ENCODE assay signal across 8 cellular contexts in the genomic region with DNA sequence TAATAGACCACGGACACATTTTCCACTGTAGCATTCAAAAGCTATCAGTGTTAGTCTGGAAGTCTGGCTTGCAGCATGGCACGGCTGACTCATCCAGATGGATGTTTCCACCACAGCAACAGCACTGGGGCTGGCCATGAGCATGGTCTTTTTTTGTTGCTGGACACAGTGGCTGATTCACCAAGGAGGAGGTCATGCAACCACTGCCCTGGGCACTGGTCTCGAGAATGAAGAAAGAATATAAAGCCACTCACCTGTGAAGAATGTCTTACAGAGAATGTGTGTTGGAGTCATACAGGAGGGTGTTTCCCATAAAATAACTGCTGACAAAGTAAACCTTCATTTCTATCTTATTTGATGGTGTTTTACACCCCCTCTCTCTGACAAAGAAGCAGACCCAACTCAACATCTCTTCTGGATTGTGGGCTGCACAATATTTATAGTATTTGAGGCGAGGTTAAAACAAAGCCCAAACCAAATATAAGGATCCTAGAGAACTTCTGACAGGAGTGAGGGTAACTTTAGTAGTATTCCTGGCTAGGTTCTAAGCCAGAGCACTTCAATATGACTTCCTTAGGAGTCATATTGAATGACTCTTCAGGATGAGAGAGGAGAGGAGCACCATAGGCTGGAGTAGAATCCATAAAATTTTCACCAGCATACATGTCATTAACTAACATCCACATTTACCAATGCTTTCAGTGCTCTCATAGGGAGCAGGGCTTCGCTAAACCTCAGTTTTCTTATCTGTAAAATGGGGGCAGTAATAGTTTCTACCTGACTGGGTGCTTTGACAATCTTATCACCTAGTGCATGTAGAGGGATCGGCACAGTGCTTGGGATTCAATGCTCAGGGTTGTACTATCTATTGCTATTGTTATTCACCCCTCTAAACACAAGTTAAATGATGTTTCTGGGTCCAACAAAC.
DNase-seq lines count a peak whose midpoint lies in the region; ATAC-seq and TF ChIP-seq lines count a peak whose summit lies in the region.

No MANE protein-coding gene starts in this region.

- no peaks in the 10 kb centered on the region for H3K9me3 Mint-ChIP-seq in Calu3 (ENCODE audit: low read depth, unreplicated experiment)

- peak; percentile 80 for ATAC-seq in Right ventricle myocardium inferior

- peaks cover 9% of the 10 kb centered on the region for H3K4me1 Mint-ChIP-seq in Calu3 (ENCODE audit: low read depth, unreplicated experiment)

- BruUV-seq in Calu3 (replicated peaks; lab: Mats Ljungman, UMichigan), result no TSS peak

- H3K27me3 Mint-ChIP-seq in Calu3 (ENCODE audit: unreplicated experiment), result no peaks in the 10 kb centered on the region

- DNase-seq in Calu3, result peak; percentile 64
- DNase-seq in UCSD-AML1 (lab: John Stamatoyannopoulos, UW; ENCODE audit: unreplicated experiment), result peak; percentile 30
- peak; percentile 77 for DNase-seq in Right ventricle myocardium inferior (ENCODE audit: missing footprints)
- DNase-seq in posterior cingulate gyrus, result peak; percentile 45 to 95 (median 63)
- DNase-seq in stimulated activated naive CD4-positive, alpha-beta T cell treated with Interleukin-2 at 50 U/mL for 16 hours (lab: John Stamatoyannopoulos, UW), result no peak
- DNase-seq in NCI-H1436 treated with DMSO at 0.1 percent for 48 hours (lab: John Stamatoyannopoulos, UW), result no peak
- DNase-seq in GM13977 (ENCODE audit: low spot score), result no peak
- no peak for DNase-seq in stimulated activated CD4-positive, alpha-beta T cell treated with anti-CD3 and anti-CD28 coated beads, Interleukin-4, amount 100 ng/mL, for 1 hour

- no peaks in the 10 kb centered on the region for H3K36me3 Mint-ChIP-seq in Calu3 (ENCODE audit: insufficient read depth, unreplicated experiment)

- CTCF ChIA-PET in Calu3 (lab: Charles Lee), result no interaction called here

- peak overlapping the region; percentile 27 for H3K27ac Mint-ChIP-seq in Calu3 (ENCODE audit: unreplicated experiment)

- intact Hi-C loops in Calu3 (cut with micrococcal nuclease; ENCODE audit: unreplicated experiment) (loop anchor here (10.0 kb wide), 1 partner anchor 119 kb away; the partner anchor contains the start of gene KIF13A), Right ventricle myocardium inferior (cut with DNase I) (loop anchor here (2.0 to 5.0 kb wide), 3 partner anchors 36 to 121 kb away; partner anchors contain the start of gene KIF13A), posterior cingulate gyrus (cut with DNase I) (loop anchor here (2.0 kb wide), 1 partner anchor 121 kb away; the partner anchor contains the start of gene KIF13A)

- in situ Hi-C loops in GM13977 (cut with MboI; ENCODE audit: low pct_unique_long_range_greater_than_20kb, low sequenced_read_pairs, unreplicated experiment), result no loop called here

- no peak overlapping the region for H3K4me3 Mint-ChIP-seq in Calu3 (ENCODE audit: low read depth, unreplicated experiment)

- TF ChIP-seq CTCF in Calu3 (IDR thresholded peaks at IDR 0.05; ENCODE audit: unreplicated experiment), result no peak
- no peak for TF ChIP-seq CTCF in GM13977 (IDR thresholded peaks at IDR 0.05; ENCODE audit: extremely low read depth, insufficient read depth, missing control alignments)

Comparison
In these comparisons a context has a peak if more than half of its experiments do, and no peak if none do; other contexts are left out.
1. DNase-seq: peak in Calu3 (single experiment), UCSD-AML1 (single experiment), Right ventricle myocardium inferior (single experiment) and posterior cingulate gyrus (10 of 10); none in stimulated activated naive CD4-positive, alpha-beta T cell treated with Interleukin-2 at 50 U/mL for 16 hours (single experiment), NCI-H1436 treated with DMSO at 0.1 percent for 48 hours (single experiment), GM13977 (single experiment) and stimulated activated CD4-positive, alpha-beta T cell treated with anti-CD3 and anti-CD28 coated beads, Interleukin-4, amount 100 ng/mL, for 1 hour (single experiment).